In the genomic region with DNA sequence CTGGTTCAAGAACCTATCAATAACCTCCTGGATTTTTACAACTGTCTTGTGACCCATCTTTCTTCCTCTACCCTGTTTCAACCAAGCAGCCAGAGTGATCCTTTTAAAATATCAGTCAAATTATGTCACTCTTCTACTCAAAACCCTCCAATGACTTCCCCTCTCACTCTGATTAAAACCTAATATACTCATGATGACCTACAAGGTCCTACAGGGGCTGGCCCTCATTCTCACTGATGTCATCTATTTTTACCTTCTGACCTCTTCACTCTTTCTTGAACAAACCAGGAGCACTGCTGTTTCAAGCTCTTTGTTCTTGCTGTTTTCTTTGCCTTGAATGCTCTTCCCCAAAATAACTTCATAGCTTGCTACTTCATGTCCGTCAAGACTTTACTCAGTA, we compare ENCODE assay signal across 10 cellular contexts. TPM values are rescaled to one million over a fixed set of nuclear protein-coding genes. Genes with fewer than 3 reads are reported as not detected.
"Had no signal": no experiment of that assay in that cellular context is flagged by ENCODE, and none has a peak within 500 bp of the region (broad histone marks: within the 10 kb centered on the region; RNA-seq: fewer than 3 reads in every experiment).

No MANE protein-coding gene starts in this region.

- H3K36me3 ChIP-seq: HAP-1 had no signal

- ATAC-seq: HCT116, K562 had no signal

- H3K4me1 ChIP-seq: HAP-1 had no signal

- H3K9me3 ChIP-seq: HAP-1 had no signal

- H3K9me3 Mint-ChIP-seq: HFFc6 had no signal

- DNase-seq: GM23248, GOT3, H7, HFFc6, IMR-90, KG1 had no signal

- H3K9ac ChIP-seq: GM23248 had no signal

- FAIRE-seq: HTR-8/SVneo, K562 had no signal

- H3K4me3 Mint-ChIP-seq: HFFc6 had no signal

- H3K27ac Mint-ChIP-seq: HFFc6 had no signal

- H3K4me3 ChIP-seq: GM23248, HAP-1, K562 had no signal

- H3K27ac ChIP-seq: GM23248 had no signal

- H2AFZ ChIP-seq: GM23248 had no signal

RNA-seq across cellular contexts. Expression of a gene that starts 48.5 kb away (rescaled TPM):
- polyA plus RNA-seq: GM23248, IMR-90 had no signal
